2 cellular contexts compared by ENCODE assay signal in genomic region chr19:36236946-36237310, GRCh38.
A peak's percentile ranks its signal among the peaks of the same experiment; 100 is the strongest.
TF ChIP-seq lines count a peak whose summit lies in the region.

No MANE protein-coding gene starts in this region.

TF ChIP-seq in HEK293, 187 proteins besides CTCF, POLR2A, EP300 and RAD21:
- TF ChIP-seq ZNF830 (tag by site-specific recombination; IDR thresholded peaks at IDR 0.05; ENCODE audit: low read depth) (no peak), ZNF610 (tag by site-specific recombination; IDR thresholded peaks at IDR 0.05; ENCODE audit: borderline replicate concordance) (no peak), ZXDB (tag by site-specific recombination; IDR thresholded peaks at IDR 0.05) (no peak), SCRT1 (tag by site-specific recombination; IDR thresholded peaks at IDR 0.05; ENCODE audit: borderline replicate concordance) (no peak), ZFP37 (tag by site-specific recombination; IDR thresholded peaks at IDR 0.05) (no peak), KLF1 (tag by site-specific recombination; IDR thresholded peaks at IDR 0.05) (no peak), ZNF302 (tag by site-specific recombination; IDR thresholded peaks at IDR 0.05; ENCODE audit: low read depth) (no peak), GLIS2 (tag by site-specific recombination; IDR thresholded peaks at IDR 0.05) (no peak), HOXA7 (CRISPR knock-in tag; IDR thresholded peaks at IDR 0.05; ENCODE audit: borderline replicate concordance) (no peak), ATF2 (tag by site-specific recombination; IDR thresholded peaks at IDR 0.05; ENCODE audit: low read depth) (no peak), BCL11A (tag by site-specific recombination; IDR thresholded peaks at IDR 0.05; ENCODE audit: low read depth) (no peak), ZNF239 (tag by site-specific recombination; IDR thresholded peaks at IDR 0.05) (peak; percentile 27; the same call in 1 of the 2 replicates), ZNF274 (IDR thresholded peaks at IDR 0.05; ENCODE audit: low read length) (peak; percentile 64; the same call in 1 of the 2 replicates), ZNF274 (tag by site-specific recombination; IDR thresholded peaks at IDR 0.05; ENCODE audit: borderline replicate concordance) (peak; percentile 97), ZNF707 (tag by site-specific recombination; IDR thresholded peaks at IDR 0.05) (no peak), MEIS1 (CRISPR knock-in tag; IDR thresholded peaks at IDR 0.05; ENCODE audit: borderline replicate concordance) (no peak), ZNF280D (tag by site-specific recombination; IDR thresholded peaks at IDR 0.05) (no peak), ZBTB1 (tag by site-specific recombination; IDR thresholded peaks at IDR 0.05) (no peak), SETDB1 (IDR thresholded peaks at IDR 0.05; ENCODE audit: insufficient read length, low read length) (peak; percentile 77), ZNF560 (tag by site-specific recombination; IDR thresholded peaks at IDR 0.05; ENCODE audit: borderline replicate concordance) (no peak), PRDM1 (tag by site-specific recombination; IDR thresholded peaks at IDR 0.05) (no peak), ZSCAN30 (tag by site-specific recombination; IDR thresholded peaks at IDR 0.05) (peak; percentile 20; the same call in 1 of the 2 replicates)
- TF ChIP-seq, protein P1, sequence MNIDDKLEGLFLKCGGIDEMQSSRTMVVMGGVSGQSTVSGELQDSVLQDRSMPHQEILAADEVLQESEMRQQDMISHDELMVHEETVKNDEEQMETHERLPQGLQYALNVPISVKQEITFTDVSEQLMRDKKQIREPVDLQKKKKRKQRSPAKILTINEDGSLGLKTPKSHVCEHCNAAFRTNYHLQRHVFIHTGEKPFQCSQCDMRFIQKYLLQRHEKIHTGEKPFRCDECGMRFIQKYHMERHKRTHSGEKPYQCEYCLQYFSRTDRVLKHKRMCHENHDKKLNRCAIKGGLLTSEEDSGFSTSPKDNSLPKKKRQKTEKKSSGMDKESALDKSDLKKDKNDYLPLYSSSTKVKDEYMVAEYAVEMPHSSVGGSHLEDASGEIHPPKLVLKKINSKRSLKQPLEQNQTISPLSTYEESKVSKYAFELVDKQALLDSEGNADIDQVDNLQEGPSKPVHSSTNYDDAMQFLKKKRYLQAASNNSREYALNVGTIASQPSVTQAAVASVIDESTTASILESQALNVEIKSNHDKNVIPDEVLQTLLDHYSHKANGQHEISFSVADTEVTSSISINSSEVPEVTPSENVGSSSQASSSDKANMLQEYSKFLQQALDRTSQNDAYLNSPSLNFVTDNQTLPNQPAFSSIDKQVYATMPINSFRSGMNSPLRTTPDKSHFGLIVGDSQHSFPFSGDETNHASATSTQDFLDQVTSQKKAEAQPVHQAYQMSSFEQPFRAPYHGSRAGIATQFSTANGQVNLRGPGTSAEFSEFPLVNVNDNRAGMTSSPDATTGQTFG (tag by site-specific recombination; IDR thresholded peaks at IDR 0.05; ENCODE audit: borderline replicate concordance), result no peak
- TF ChIP-seq, protein P2, sequence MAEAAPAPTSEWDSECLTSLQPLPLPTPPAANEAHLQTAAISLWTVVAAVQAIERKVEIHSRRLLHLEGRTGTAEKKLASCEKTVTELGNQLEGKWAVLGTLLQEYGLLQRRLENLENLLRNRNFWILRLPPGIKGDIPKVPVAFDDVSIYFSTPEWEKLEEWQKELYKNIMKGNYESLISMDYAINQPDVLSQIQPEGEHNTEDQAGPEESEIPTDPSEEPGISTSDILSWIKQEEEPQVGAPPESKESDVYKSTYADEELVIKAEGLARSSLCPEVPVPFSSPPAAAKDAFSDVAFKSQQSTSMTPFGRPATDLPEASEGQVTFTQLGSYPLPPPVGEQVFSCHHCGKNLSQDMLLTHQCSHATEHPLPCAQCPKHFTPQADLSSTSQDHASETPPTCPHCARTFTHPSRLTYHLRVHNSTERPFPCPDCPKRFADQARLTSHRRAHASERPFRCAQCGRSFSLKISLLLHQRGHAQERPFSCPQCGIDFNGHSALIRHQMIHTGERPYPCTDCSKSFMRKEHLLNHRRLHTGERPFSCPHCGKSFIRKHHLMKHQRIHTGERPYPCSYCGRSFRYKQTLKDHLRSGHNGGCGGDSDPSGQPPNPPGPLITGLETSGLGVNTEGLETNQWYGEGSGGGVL (tag by site-specific recombination; IDR thresholded peaks at IDR 0.05), result no peak

TF ChIP-seq in H1, 55 proteins besides CTCF, POLR2A, EP300 and RAD21:
- TF ChIP-seq KDM5A (IDR thresholded peaks at IDR 0.05; ENCODE audit: low read length) (no peak), ZNF274 (IDR thresholded peaks at IDR 0.05; ENCODE audit: borderline replicate concordance, extremely low read depth, low read length) (peak; percentile 24; the same call in 1 of the 2 replicates)
